ENCODE assay signal across 8 cellular contexts in genomic region chr17:81926451-81927144, GRCh38. TPM values are rescaled to one million over a fixed set of nuclear protein-coding genes. Genes with fewer than 3 reads are reported as not detected.
DNase-seq lines count a peak whose midpoint lies in the region; ATAC-seq and TF ChIP-seq lines count a peak whose summit lies in the region.

No MANE protein-coding gene starts in this region.

- no peak for TF ChIP-seq CTCF in CD14-positive monocyte (IDR thresholded peaks at IDR 0.05)
- TF ChIP-seq CTCF in LNCaP clone FGC (IDR thresholded peaks at IDR 0.05; ENCODE audit: control insufficient read depth, extremely low read depth, insufficient read depth) = no peak

- peak overlapping the region; percentile 97 to 98 (median 98) for H3K27ac Mint-ChIP-seq in CD14-positive monocyte

- in situ Hi-C loops in T47D (cut with HindIII; ENCODE audit: low pct_unique_long_range_greater_than_20kb, low sequenced_read_pairs) = no loop called here

- peak overlapping the region; percentile 91 to 93 for H3K4me3 Mint-ChIP-seq in CD14-positive monocyte

- H3K27me3 Mint-ChIP-seq in CD14-positive monocyte (ENCODE audit: low read depth in 3 of 3) = peaks cover 25 to 37% (median 28%) of the 10 kb centered on the region in 3 donors

- intact Hi-C loops in CD14-positive monocyte (cut with micrococcal nuclease) = loop anchor here in 1 of 2 donors (5.0 kb wide), 2 partner anchors 51 to 54 kb away; partner anchors contain the start of genes ARHGDIA and ASPSCR1

- peak overlapping the region; percentile 79 for H3K4me3 ChIP-seq in LNCaP clone FGC (ENCODE audit: low read depth, low read length)

- DNase-seq in CD14-positive monocyte (ENCODE audit: low spot score) (peak; percentile 84), LNCaP clone FGC (ENCODE audit: low read depth) (peak; percentile 49), UCSD-AML1 (lab: John Stamatoyannopoulos, UW; ENCODE audit: unreplicated experiment) (peak; percentile 80), T47D (ENCODE audit: low read depth in 1 of 2, low spot score in 1 of 2) (peak; percentile 82 to 91), iPS-NIHi11 (ENCODE audit: low spot score) (peak; percentile 67), smooth muscle cell of the brain vasculature (ENCODE audit: low read depth, low spot score) (peak; percentile 47), NCI-H2107 treated with DMSO at 0.1 percent for 48 hours (lab: John Stamatoyannopoulos, UW; ENCODE audit: unreplicated experiment) (no peak)

- H3K9me3 Mint-ChIP-seq in CD14-positive monocyte = peaks cover 0 to 3% (median 0%) of the 10 kb centered on the region in 7 donors

- peaks cover 8 to 11% of the 10 kb centered on the region in 2 donors for H3K36me3 Mint-ChIP-seq in CD14-positive monocyte

- H3K4me1 Mint-ChIP-seq in CD14-positive monocyte = peaks cover 55% of the 10 kb centered on the region

- peak; percentile 17 for ATAC-seq in GM19467 (IDR thresholded peaks at IDR 0.05; ENCODE audit: unreplicated experiment)

RNA-seq across cellular contexts. Expression of gene MAFG, which starts 0.9 kb away (rescaled TPM):
- polyA plus RNA-seq in CD14-positive monocyte = 1 to 10 TPM; 7.4 to 7.6 TPM

RNA-seq across cellular contexts. Expression of gene SIRT7, which starts 8.6 kb away (rescaled TPM):
- polyA plus RNA-seq in CD14-positive monocyte = 10 to 100 TPM; 22.5 to 23.7 TPM

RNA-seq across cellular contexts. Expression of gene PYCR1, which starts 10.5 kb away (rescaled TPM):
- polyA plus RNA-seq in CD14-positive monocyte = not detected

RNA-seq across cellular contexts. Expression of gene PCYT2, which starts 15.4 kb away (rescaled TPM):
- 10 to 100 TPM; 10.7 to 11.0 TPM for polyA plus RNA-seq in CD14-positive monocyte

RNA-seq across cellular contexts. Expression of gene MYADML2, which starts 20.4 kb away (rescaled TPM):
- polyA plus RNA-seq in CD14-positive monocyte = not detected
